ENCODE assay signal across 18 cellular contexts in genomic region chr5:151432210-151432609, GRCh38.
"Had no signal": no experiment of that assay in that cellular context is flagged by ENCODE, and none has a peak within 500 bp of the region (broad histone marks: within the 10 kb centered on the region; RNA-seq: fewer than 3 reads in every experiment).

No MANE protein-coding gene starts in this region.

- DNase-seq: dermis blood vessel endothelial cell; erythroblast; glutamatergic neuron; kidney; left cardiac atrium; left ventricle myocardium inferior; lower lobe of right lung; natural killer cell; nucleus accumbens; ovary; right cardiac atrium; stimulated activated CD4-positive, alpha-beta T cell treated with anti-CD3 and anti-CD28 coated beads, Interleukin-2, amount 100 ng/mL, for 48 hours; stimulated activated naive CD4-positive, alpha-beta T cell treated with Interleukin-2 at 50 U/mL for 16 hours; trophoblast cell had no signal

- H2AFZ ChIP-seq: neural progenitor cell had no signal

- H3K9me3 Mint-ChIP-seq: memory B cell, natural killer cell, neural progenitor cell had no signal

- H3K36me3 ChIP-seq: left ventricle myocardium inferior, lower lobe of right lung, neural progenitor cell, ovary had no signal

- H3K27ac Mint-ChIP-seq: memory B cell, mesothelial cell of epicardium, natural killer cell, neural progenitor cell had no signal

- ATAC-seq: left cardiac atrium, lower lobe of right lung, natural killer cell, right cardiac atrium had no signal

- H3K4me1 Mint-ChIP-seq: mesothelial cell of epicardium, natural killer cell, neural progenitor cell had no signal

- H3K9ac ChIP-seq: neural progenitor cell had no signal

- H3K27ac ChIP-seq: left ventricle myocardium inferior, lower lobe of right lung, neural progenitor cell, ovary had no signal

- H3K4me3 Mint-ChIP-seq: memory B cell, mesothelial cell of epicardium, natural killer cell, neural progenitor cell had no signal

- H3K9me3 ChIP-seq: left ventricle myocardium inferior, lower lobe of right lung, ovary had no signal

- H3K4me1 ChIP-seq: left ventricle myocardium inferior, lower lobe of right lung, neural progenitor cell had no signal

- H3K36me3 Mint-ChIP-seq: memory B cell, mesothelial cell of epicardium, natural killer cell, neural progenitor cell had no signal

- H3K4me2 ChIP-seq: neural progenitor cell, smooth muscle cell had no signal

- H3K4me3 ChIP-seq: left ventricle myocardium inferior, lower lobe of right lung, neural progenitor cell, ovary, smooth muscle cell had no signal

- H3K27me3 ChIP-seq: neural progenitor cell, ovary had no signal
